8 cellular contexts compared by ENCODE assay signal in genomic region chr9:34899535-34900158, GRCh38. TPM values are rescaled to one million over a fixed set of nuclear protein-coding genes. Genes with fewer than 3 reads are reported as not detected.
DNase-seq lines count a peak whose midpoint lies in the region; ATAC-seq and TF ChIP-seq lines count a peak whose summit lies in the region.

No MANE protein-coding gene starts in this region.

- TF ChIP-seq EP300 in SK-N-SH (IDR thresholded peaks at IDR 0.05; ENCODE audit: borderline replicate concordance in 1 of 2, low read depth in 1 of 2, low read length in 1 of 2), result no peak

- DNase-seq in DMS79 treated with DMSO at 0.1 percent for 48 hours (lab: John Stamatoyannopoulos, UW) (peak; percentile 62), H4 (ENCODE audit: low spot score) (peak; percentile 77), NAMALWA (ENCODE audit: low spot score) (peak; percentile 84), SK-N-SH (peak; percentile 78), glutamatergic neuron (peak; percentile 85), pons (ENCODE audit: low spot score) (peak; percentile 93), upper lobe of right lung (peak; percentile 76)
- peak; percentile 90 for DNase-seq in activated naive CD4-positive, alpha-beta T cell treated with anti-CD3 and anti-CD28 coated beads, Interleukin-2, amount 10 ng/mL, durations not matched to agents 7 days and 5 days

- no peaks in the 10 kb centered on the region for H3F3A ChIP-seq in SK-N-SH (replicated peaks; ENCODE audit: insufficient read depth)

- H3K36me3 ChIP-seq in SK-N-SH (replicated peaks in 1 of 2; ENCODE audit: control insufficient read depth in 1 of 2, insufficient read depth in 2 of 2, low read length in 1 of 2) (no peaks in the 10 kb centered on the region), upper lobe of right lung (no peaks in the 10 kb centered on the region)

- CTCF ChIA-PET in SK-N-SH (lab: Yijun Ruan, JAX), result interaction anchor here (0.6 to 9.3 kb wide), 85 partner anchors 10 to 654 kb away, joined by 3 to 174 read pairs (median 5); partner anchors contain the start of genes ATOSB, CCL21, DNAJB5 and FANCG
- CTCF ChIA-PET in activated naive CD4-positive, alpha-beta T cell treated with anti-CD3 and anti-CD28 coated beads, Interleukin-2, amount 10 ng/mL, durations not matched to agents 7 days and 5 days (lab: Charles Lee), result interaction anchor here (0.6 to 4.2 kb wide), 44 partner anchors 10 to 655 kb away, joined by 3 to 91 read pairs (median 4); partner anchors contain the start of genes ATOSB, PHF24, PIGO and STOML2

- H3K9ac ChIP-seq in SK-N-SH, result no peak overlapping the region

- H3K4me2 ChIP-seq in SK-N-SH, result no peak overlapping the region

- ATAC-seq in upper lobe of right lung, result peak; percentile 100

- H3K4me1 Mint-ChIP-seq in activated naive CD4-positive, alpha-beta T cell treated with anti-CD3 and anti-CD28 coated beads, Interleukin-2, amount 10 ng/mL, durations not matched to agents 7 days and 5 days, result no peaks in the 10 kb centered on the region
- no peaks in the 10 kb centered on the region for H3K4me1 Mint-ChIP-seq in glutamatergic neuron (ENCODE audit: low read depth, unreplicated experiment)

- TF ChIP-seq CTCF in SK-N-SH (IDR thresholded peaks at IDR 0.05) (peak; percentile 87), glutamatergic neuron (IDR thresholded peaks at IDR 0.05; ENCODE audit: partially characterized antibody, unreplicated experiment) (peak; percentile 75), upper lobe of right lung (IDR thresholded peaks at IDR 0.05) (peak; percentile 82)

- no peaks in the 10 kb centered on the region for H3K36me3 Mint-ChIP-seq in activated naive CD4-positive, alpha-beta T cell treated with anti-CD3 and anti-CD28 coated beads, Interleukin-2, amount 10 ng/mL, durations not matched to agents 7 days and 5 days
- no peaks in the 10 kb centered on the region for H3K36me3 Mint-ChIP-seq in glutamatergic neuron (ENCODE audit: unreplicated experiment)

- no peaks in the 10 kb centered on the region for H4K20me1 ChIP-seq in SK-N-SH (ENCODE audit: insufficient read depth)

- no peaks in the 10 kb centered on the region for H3K9me3 Mint-ChIP-seq in activated naive CD4-positive, alpha-beta T cell treated with anti-CD3 and anti-CD28 coated beads, Interleukin-2, amount 10 ng/mL, durations not matched to agents 7 days and 5 days
- H3K9me3 Mint-ChIP-seq in glutamatergic neuron (ENCODE audit: unreplicated experiment), result no peaks in the 10 kb centered on the region

- H3K27ac ChIP-seq in SK-N-SH (ENCODE audit: low read depth in 2 of 2, low read length in 1 of 2) (no peak overlapping the region), upper lobe of right lung (no peak overlapping the region)

- H3K27me3 ChIP-seq in SK-N-SH (ENCODE audit: insufficient read depth) (peaks cover 47% of the 10 kb centered on the region), upper lobe of right lung (peaks cover 3% of the 10 kb centered on the region)

- H3K9me3 ChIP-seq in SK-N-SH (no peaks in the 10 kb centered on the region), upper lobe of right lung (no peaks in the 10 kb centered on the region)

- intact Hi-C loops in upper lobe of right lung (cut with DNase I), result no loop called here

- H2AFZ ChIP-seq in SK-N-SH (ENCODE audit: low read depth), result no peak overlapping the region

- TF ChIP-seq RAD21 in SK-N-SH (IDR thresholded peaks at IDR 0.05; ENCODE audit: low read length), result peak; percentile 96

- no peaks in the 10 kb centered on the region for H3K9me2 ChIP-seq in SK-N-SH

- no peaks in the 10 kb centered on the region for H3K79me2 ChIP-seq in SK-N-SH (ENCODE audit: insufficient read depth)

- H3K4me3 ChIP-seq in SK-N-SH (ENCODE audit: low read depth in 2 of 2, low read length in 1 of 2) (no peak overlapping the region; a peak in 1 of 4 replicates), upper lobe of right lung (no peak overlapping the region)

- H3K4me1 ChIP-seq in SK-N-SH (ENCODE audit: control insufficient read depth in 1 of 2, insufficient read depth in 2 of 2, low read depth in 1 of 2, low read length in 1 of 2) (no peaks in the 10 kb centered on the region), upper lobe of right lung (no peaks in the 10 kb centered on the region)

- POLR2A ChIA-PET in SK-N-SH (lab: Yijun Ruan, JAX), result interaction anchor here (0.7 to 2.2 kb wide), 7 partner anchors 82 to 173 kb away, joined by 3 to 19 read pairs (median 5); partner anchors contain the start of genes DNAJB5 and VCP

- peaks cover 30% of the 10 kb centered on the region for H3K27me3 Mint-ChIP-seq in activated naive CD4-positive, alpha-beta T cell treated with anti-CD3 and anti-CD28 coated beads, Interleukin-2, amount 10 ng/mL, durations not matched to agents 7 days and 5 days
- H3K27me3 Mint-ChIP-seq in glutamatergic neuron (ENCODE audit: unreplicated experiment), result peaks cover 4% of the 10 kb centered on the region

- H3K4me3 Mint-ChIP-seq in activated naive CD4-positive, alpha-beta T cell treated with anti-CD3 and anti-CD28 coated beads, Interleukin-2, amount 10 ng/mL, durations not matched to agents 7 days and 5 days, result no peak overlapping the region
- no peak overlapping the region for H3K4me3 Mint-ChIP-seq in glutamatergic neuron (ENCODE audit: unreplicated experiment)

- no peak overlapping the region for H3K27ac Mint-ChIP-seq in activated naive CD4-positive, alpha-beta T cell treated with anti-CD3 and anti-CD28 coated beads, Interleukin-2, amount 10 ng/mL, durations not matched to agents 7 days and 5 days
- H3K27ac Mint-ChIP-seq in glutamatergic neuron (ENCODE audit: unreplicated experiment), result no peak overlapping the region

- 24% methylated on average over 7 of the region's 7 CpGs for WGBS in SK-N-SH (ENCODE audit: low lambda C conversion rate)

TF ChIP-seq in SK-N-SH, 30 proteins besides CTCF, POLR2A, EP300 and RAD21:
- TF ChIP-seq NRF1 (IDR thresholded peaks at IDR 0.05; ENCODE audit: low read depth, low read length) (no peak), SMC3 (IDR thresholded peaks at IDR 0.05; ENCODE audit: low read depth, low read length) (peak; percentile 84), ELF1 (IDR thresholded peaks at IDR 0.05) (no peak)

RNA-seq across cellular contexts. Expression of gene PHF24, which starts 58.4 kb away (rescaled TPM):
- total RNA-seq in H4 (2014; rRNA removed; shearing (Covaris generic)), result not detected in 2 replicates
- not detected in 2 replicates for polyA plus RNA-seq in SK-N-SH (2012; rRNA removed)
- polyA plus RNA-seq in SK-N-SH (2012; cell fraction: cytosol; rRNA removed), result under 0.01 TPM in 2 replicates
- polyA plus RNA-seq in SK-N-SH (2012; cell fraction: nucleus; rRNA removed), result 0.01 TPM in 1 of 2 replicates, not detected in the other
- total RNA-seq in glutamatergic neuron (ENCODE audit: unreplicated experiment) (3.1 TPM), upper lobe of right lung (0.23 TPM)
